19 cellular contexts compared by ENCODE assay signal in genomic region chr22:22400099-22400498, GRCh38.
"Had no signal": no experiment of that assay in that cellular context is flagged by ENCODE, and none has a peak within 500 bp of the region (broad histone marks: within the 10 kb centered on the region; RNA-seq: fewer than 3 reads in every experiment).

No MANE protein-coding gene starts in this region.

- ATAC-seq: activated T-helper 17 cell treated with anti-CD3 and anti-CD28 coated beads, Interleukin-2, amount 50 U/mL, for 72 hours; body of pancreas; effector memory CD8-positive, alpha-beta T cell; WTC11 had no signal

- H3K27ac Mint-ChIP-seq: activated CD4-positive, alpha-beta memory T cell treated with anti-CD3 and anti-CD28 coated beads for 36 hours; activated naive CD4-positive, alpha-beta T cell treated with anti-CD3 and anti-CD28 coated beads for 36 hours; activated T-helper 17 cell treated with anti-CD3 and anti-CD28 coated beads, Interleukin-2, amount 50 U/mL, for 72 hours; effector memory CD8-positive, alpha-beta T cell; nephron progenitor cell; T-helper 2 cell treated with Interferon-gamma antibody and Interleukin-4, amounts not matched to agents 5 μg/mL and 100 μg/mL, for 36 hours; WTC11 had no signal

- H3K9me3 Mint-ChIP-seq: activated CD4-positive, alpha-beta memory T cell treated with anti-CD3 and anti-CD28 coated beads for 36 hours; activated naive CD4-positive, alpha-beta T cell treated with anti-CD3 and anti-CD28 coated beads for 36 hours; activated T-helper 17 cell treated with anti-CD3 and anti-CD28 coated beads, Interleukin-2, amount 50 U/mL, for 72 hours; effector memory CD8-positive, alpha-beta T cell; nephron progenitor cell; T-helper 2 cell treated with Interferon-gamma antibody and Interleukin-4, amounts not matched to agents 5 μg/mL and 100 μg/mL, for 36 hours; WTC11 had no signal

- H3K4me3 Mint-ChIP-seq: activated CD4-positive, alpha-beta memory T cell treated with anti-CD3 and anti-CD28 coated beads for 36 hours; activated naive CD4-positive, alpha-beta T cell treated with anti-CD3 and anti-CD28 coated beads for 36 hours; activated T-helper 17 cell treated with anti-CD3 and anti-CD28 coated beads, Interleukin-2, amount 50 U/mL, for 72 hours; effector memory CD8-positive, alpha-beta T cell; nephron progenitor cell; T-helper 2 cell treated with Interferon-gamma antibody and Interleukin-4, amounts not matched to agents 5 μg/mL and 100 μg/mL, for 36 hours; WTC11 had no signal

- H3K4me3 ChIP-seq: body of pancreas, prostate gland, right atrium auricular region, thyroid gland had no signal

- H3K27ac ChIP-seq: body of pancreas, prostate gland, right atrium auricular region, thyroid gland had no signal

- H3K4me1 Mint-ChIP-seq: activated T-helper 17 cell treated with anti-CD3 and anti-CD28 coated beads, Interleukin-2, amount 50 U/mL, for 72 hours; nephron progenitor cell; WTC11 had no signal

- H3K36me3 ChIP-seq: prostate gland, right atrium auricular region, thyroid gland had no signal

- DNase-seq: activated CD4-positive, alpha-beta memory T cell treated with anti-CD3 and anti-CD28 coated beads for 36 hours; activated CD4-positive, alpha-beta T cell treated with anti-CD3 and anti-CD28 coated beads for 4 hours; activated naive CD4-positive, alpha-beta T cell treated with anti-CD3 and anti-CD28 coated beads for 36 hours; activated T-cell treated with anti-CD3 and anti-CD28 coated beads, Interleukin-2, amount 50 U/mL, for 1 hour; body of pancreas; dermis blood vessel endothelial cell; effector memory CD8-positive, alpha-beta T cell; foreskin fibroblast; hypothalamus; nephron progenitor cell; nucleus accumbens; stimulated activated CD4-positive, alpha-beta T cell treated with anti-CD3 and anti-CD28 coated beads, Interleukin-2, amount 100 ng/mL, for 24 hours; stimulated activated naive CD4-positive, alpha-beta T cell treated with Interleukin-2 at 50 U/mL for 16 hours; thyroid gland had no signal

- H3K9me3 ChIP-seq: body of pancreas, prostate gland, right atrium auricular region, thyroid gland had no signal

- H3K27me3 ChIP-seq: body of pancreas, right atrium auricular region, thyroid gland had no signal

- H3K4me1 ChIP-seq: body of pancreas, prostate gland had no signal
